9 cellular contexts compared by ENCODE assay signal in genomic region chr4:21469438-21470032, GRCh38.
DNase-seq lines count a peak whose midpoint lies in the region; ATAC-seq and TF ChIP-seq lines count a peak whose summit lies in the region.
"Had no signal": no experiment of that assay in that cellular context is flagged by ENCODE, and none has a peak within 500 bp of the region (broad histone marks: within the 10 kb centered on the region; RNA-seq: fewer than 3 reads in every experiment).

No MANE protein-coding gene starts in this region.

- 38% methylated on average over 6 of the region's 6 CpGs for WGBS in heart right ventricle, 2 donors
- WGBS in right cardiac atrium, result 36% methylated on average over 6 of the region's 6 CpGs

- no peak overlapping the region for H3K4me3 ChIP-seq in heart right ventricle
- H3K4me3 ChIP-seq in right cardiac atrium (ENCODE audit: low read length), result no peak overlapping the region
- no peak overlapping the region for H3K4me3 ChIP-seq in upper lobe of right lung
- H3K4me3 ChIP-seq in effector memory CD4-positive, alpha-beta T cell (ENCODE audit: insufficient read depth, low read depth, low read length, poor library complexity, severe bottlenecking), result no peak overlapping the region
- H3K4me3 ChIP-seq: esophagus squamous epithelium had no signal

- H3K27ac ChIP-seq in heart right ventricle, result no peak overlapping the region
- no peak overlapping the region for H3K27ac ChIP-seq in right cardiac atrium (ENCODE audit: low read length)
- H3K27ac ChIP-seq in upper lobe of right lung, result no peak overlapping the region
- no peak overlapping the region for H3K27ac ChIP-seq in effector memory CD4-positive, alpha-beta T cell (ENCODE audit: insufficient read depth, low read length, poor library complexity, severe bottlenecking)
- H3K27ac ChIP-seq: esophagus squamous epithelium had no signal

- intact Hi-C loops in heart right ventricle (cut with DNase I) (loop anchor here in 1 of 10 donors (10.0 kb wide), 1 partner anchor 695 kb away; no protein-coding TSS in a partner anchor), right cardiac atrium (cut with DNase I) (no loop called here), upper lobe of right lung (cut with DNase I) (no loop called here)

- DNase-seq in heart right ventricle (no peak), right cardiac atrium (no peak), OCI-M1 (lab: John Stamatoyannopoulos, UW) (peak; percentile 32), foreskin melanocyte (peak; percentile 12), upper lobe of right lung (no peak)
- no peak for DNase-seq in effector memory CD4-positive, alpha-beta T cell
- DNase-seq: esophagus squamous epithelium had no signal

- no peaks in the 10 kb centered on the region for H3K36me3 ChIP-seq in heart right ventricle
- no peaks in the 10 kb centered on the region for H3K36me3 ChIP-seq in upper lobe of right lung
- no peaks in the 10 kb centered on the region for H3K36me3 ChIP-seq in effector memory CD4-positive, alpha-beta T cell (ENCODE audit: control insufficient read depth, insufficient read depth, low read length)
- H3K36me3 ChIP-seq: esophagus squamous epithelium had no signal

- ATAC-seq in heart right ventricle (no peak), right cardiac atrium (no peak), upper lobe of right lung (no peak), HG03159 (IDR thresholded peaks at IDR 0.05; ENCODE audit: unreplicated experiment) (no peak), HG02642 (IDR thresholded peaks at IDR 0.05; ENCODE audit: poor library complexity, unreplicated experiment) (no peak)

- H3K4me1 ChIP-seq in heart right ventricle (no peaks in the 10 kb centered on the region), right cardiac atrium (ENCODE audit: control insufficient read depth, insufficient read depth, low read length) (no peaks in the 10 kb centered on the region), upper lobe of right lung (no peaks in the 10 kb centered on the region)
- no peaks in the 10 kb centered on the region for H3K4me1 ChIP-seq in effector memory CD4-positive, alpha-beta T cell (ENCODE audit: control insufficient read depth, insufficient read depth, low read length, poor library complexity, severe bottlenecking)

- H3K27me3 ChIP-seq in heart right ventricle, result peaks cover 0 to 5% (median 0%) of the 10 kb centered on the region in 7 donors
- H3K27me3 ChIP-seq in right cardiac atrium (ENCODE audit: control insufficient read depth, insufficient read depth), result no peaks in the 10 kb centered on the region
- no peaks in the 10 kb centered on the region for H3K27me3 ChIP-seq in upper lobe of right lung
- no peaks in the 10 kb centered on the region for H3K27me3 ChIP-seq in effector memory CD4-positive, alpha-beta T cell (replicated peaks; ENCODE audit: control insufficient read depth, insufficient read depth, low read length, poor library complexity, severe bottlenecking)

- H3K9me3 ChIP-seq in heart right ventricle (no peaks in the 10 kb centered on the region), right cardiac atrium (ENCODE audit: control insufficient read depth, low read length) (no peaks in the 10 kb centered on the region), upper lobe of right lung (no peaks in the 10 kb centered on the region)
- no peaks in the 10 kb centered on the region for H3K9me3 ChIP-seq in effector memory CD4-positive, alpha-beta T cell (ENCODE audit: control insufficient read depth, low read length)
- H3K9me3 ChIP-seq: esophagus squamous epithelium had no signal

- TF ChIP-seq CTCF in heart right ventricle (IDR thresholded peaks at IDR 0.05), result peak in 7 of 9 donors; percentile 6 to 56 (median 33)
- TF ChIP-seq CTCF in upper lobe of right lung (IDR thresholded peaks at IDR 0.05), result peak; percentile 47

Comparison
In these comparisons a context has a peak if more than half of its experiments do, and no peak if none do; other contexts are left out.
1. DNase-seq: peak in OCI-M1 (single experiment) and foreskin melanocyte (single experiment); none in heart right ventricle (0 of 2), right cardiac atrium (0 of 3), upper lobe of right lung (single experiment) and effector memory CD4-positive, alpha-beta T cell (0 of 3).